Comparison of ENCODE assay signal across 8 cellular contexts in genomic region chr20:309841-310644, GRCh38. TPM values are rescaled to one million over a fixed set of nuclear protein-coding genes. Genes with fewer than 3 reads are reported as not detected.
DNase-seq lines count a peak whose midpoint lies in the region; ATAC-seq and TF ChIP-seq lines count a peak whose summit lies in the region.

No MANE protein-coding gene starts in this region.

- TF ChIP-seq EP300 in neural cell (conservative IDR thresholded peaks at IDR 0.05; ENCODE audit: poor library complexity, severe bottlenecking), result peak; percentile 74
- no peak for TF ChIP-seq EP300 in stomach (IDR thresholded peaks at IDR 0.05)

- peak overlapping the region; percentile 43 to 86 (median 68) for H3K27ac ChIP-seq in Peyer's patch
- H3K27ac ChIP-seq in foreskin keratinocyte, result peak overlapping the region; percentile 21
- H3K27ac ChIP-seq in neural cell (ENCODE audit: low read length), result peak overlapping the region; percentile 98
- peak overlapping the region; percentile 65 to 88 (median 82) for H3K27ac ChIP-seq in stomach

- TF ChIP-seq POLR2A in Peyer's patch (IDR thresholded peaks at IDR 0.05) (no peak), stomach (IDR thresholded peaks at IDR 0.05) (no peak)

- peak; percentile 99 for DNase-seq in CMK (ENCODE audit: low read depth)
- DNase-seq in HT1080 (ENCODE audit: low read depth), result peak; percentile 100
- DNase-seq in Peyer's patch, result peak; percentile 83 to 95 (median 92)
- DNase-seq in activated gamma-delta T cell treated with anti-CD3 and anti-CD28 coated beads, Interleukin-2, amount 50 U/mL, for 16 hours (ENCODE audit: low read depth), result peak; percentile 58
- DNase-seq in foreskin keratinocyte, result peak in 1 of 2 donors; percentile 82
- DNase-seq in stomach, result peak; percentile 90

- TF ChIP-seq RAD21 in neural cell (conservative IDR thresholded peaks at IDR 0.05), result peak; percentile 8

- H3K9me2 ChIP-seq in neural cell (ENCODE audit: insufficient read depth, low read length), result no peaks in the 10 kb centered on the region

- H2AFZ ChIP-seq in neural cell (ENCODE audit: low read depth, low read length), result peak overlapping the region; percentile 84

- H3K27me3 ChIP-seq in Peyer's patch, result no peaks in the 10 kb centered on the region
- no peaks in the 10 kb centered on the region for H3K27me3 ChIP-seq in foreskin keratinocyte
- no peaks in the 10 kb centered on the region for H3K27me3 ChIP-seq in neural cell (ENCODE audit: insufficient read depth, low read depth, low read length)
- H3K27me3 ChIP-seq in stomach, result no peaks in the 10 kb centered on the region

- peak overlapping the region; percentile 28 to 47 (median 38) for H3K4me3 ChIP-seq in Peyer's patch
- H3K4me3 ChIP-seq in neural cell (ENCODE audit: low read length), result peak overlapping the region; percentile 71
- H3K4me3 ChIP-seq in stomach, result peak overlapping the region; percentile 44 to 49 (median 46)

- no peak for TF ChIP-seq CTCF in Peyer's patch (IDR thresholded peaks at IDR 0.05)
- no peak for TF ChIP-seq CTCF in foreskin keratinocyte (conservative IDR thresholded peaks at IDR 0.05)
- TF ChIP-seq CTCF in neural cell (IDR thresholded peaks at IDR 0.05; ENCODE audit: poor library complexity, severe bottlenecking), result no peak
- TF ChIP-seq CTCF in stomach (IDR thresholded peaks at IDR 0.05), result no peak

- H3K79me2 ChIP-seq in neural cell (replicated peaks; ENCODE audit: insufficient read depth, low read length), result peaks cover 4% of the 10 kb centered on the region

- H3K36me3 ChIP-seq in Peyer's patch, result no peaks in the 10 kb centered on the region
- H3K36me3 ChIP-seq in neural cell (ENCODE audit: insufficient read depth, low read length), result no peaks in the 10 kb centered on the region
- no peaks in the 10 kb centered on the region for H3K36me3 ChIP-seq in stomach

- WGBS in stomach, 5 donors, result 5 to 9% (median 8%) methylated on average over 31 of the region's 31 CpGs

- peaks cover 20% of the 10 kb centered on the region for H3F3A ChIP-seq in neural cell (ENCODE audit: insufficient read depth, low read length, poor library complexity, severe bottlenecking)

- peak overlapping the region; percentile 96 for H3K4me2 ChIP-seq in neural cell (ENCODE audit: low read length)

- H4K20me1 ChIP-seq in neural cell (ENCODE audit: insufficient read depth), result no peaks in the 10 kb centered on the region

- ATAC-seq in GM21360 (IDR thresholded peaks at IDR 0.05; ENCODE audit: unreplicated experiment) (peak; percentile 85), foreskin keratinocyte (peak; percentile 69)

- peak overlapping the region; percentile 95 for H3K9ac ChIP-seq in neural cell (ENCODE audit: low read length)

- intact Hi-C loops in stomach (cut with DNase I; ENCODE audit: low total_unique reads), result no loop called here

- H3K4me1 ChIP-seq in Peyer's patch, result peaks cover 0 to 6% (median 0%) of the 10 kb centered on the region in 4 donors
- H3K4me1 ChIP-seq in foreskin keratinocyte, result peaks cover 37% of the 10 kb centered on the region
- peaks cover 0 to 24% (median 13%) of the 10 kb centered on the region in 4 donors for H3K4me1 ChIP-seq in stomach

- H3K9me3 ChIP-seq in Peyer's patch (no peaks in the 10 kb centered on the region), neural cell (ENCODE audit: low read length) (no peaks in the 10 kb centered on the region), stomach (no peaks in the 10 kb centered on the region)

TF ChIP-seq in neural cell, 6 proteins besides CTCF, POLR2A, EP300 and RAD21:
- peak; percentile 72 for TF ChIP-seq MXI1 (conservative IDR thresholded peaks at IDR 0.05; ENCODE audit: poor library complexity, severe bottlenecking)
- TF ChIP-seq POLR2AphosphoS5 (IDR thresholded peaks at IDR 0.05), result peak; percentile 72
- peak; percentile 88 for TF ChIP-seq TAF1 (IDR thresholded peaks at IDR 0.05; ENCODE audit: low read depth)
- peak; percentile 73 for TF ChIP-seq REST (IDR thresholded peaks at IDR 0.05; ENCODE audit: borderline replicate concordance)
- TF ChIP-seq SMC3 (conservative IDR thresholded peaks at IDR 0.05; ENCODE audit: poor library complexity), result peak; percentile 7
- TF ChIP-seq EZH2 (IDR thresholded peaks at IDR 0.05; ENCODE audit: borderline replicate concordance, insufficient read depth, low read length, poor library complexity, severe bottlenecking), result no peak

RNA-seq across cellular contexts. Expression of gene ZCCHC3, which starts 12.7 kb away (rescaled TPM):
- 17.3 and 22.2 TPM in 2 replicates for total RNA-seq in HT1080 (2014; rRNA removed; shearing (Covaris generic))
- 14.9 and 17.1 TPM in 2 replicates for polyA plus RNA-seq in HT1080 (2015; cell fraction: cytosol; rRNA removed)
- 11.4 and 13.0 TPM in 2 replicates for polyA plus RNA-seq in HT1080 (2015; cell fraction: nucleus; rRNA removed)
- 10 to 100 TPM in 3 of 4 donors, 1 to 10 TPM in 1; 9.6 to 17.3 (median 13.9) TPM for total RNA-seq in Peyer's patch
- 6.2 and 8.6 TPM in 2 replicates for total RNA-seq in foreskin keratinocyte
- polyA plus RNA-seq in foreskin keratinocyte, result 7.1 and 9.6 TPM in 2 replicates
- 15.5 and 19.5 TPM in 2 replicates for polyA plus RNA-seq in neural cell
- polyA minus RNA-seq in neural cell, result 32.5 and 41.9 TPM in 2 replicates
- 10 to 100 TPM; 10.6 to 59.1 (median 18.7) TPM for total RNA-seq in stomach
- polyA plus RNA-seq in stomach, result 1 to 10 TPM; 6.2 to 9.0 (median 8.6) TPM

RNA-seq across cellular contexts. Expression of gene SOX12, which starts 15.3 kb away (rescaled TPM):
- total RNA-seq in HT1080 (2014; rRNA removed; shearing (Covaris generic)), result 8.7 and 13.2 TPM in 2 replicates
- polyA plus RNA-seq in HT1080 (2015; cell fraction: cytosol; rRNA removed), result 20.2 and 21.4 TPM in 2 replicates
- 19.2 and 20.0 TPM in 2 replicates for polyA plus RNA-seq in HT1080 (2015; cell fraction: nucleus; rRNA removed)
- total RNA-seq in Peyer's patch (1 to 10 TPM; 1.4 to 7.4 (median 2.5) TPM), foreskin keratinocyte (4.7 and 5.1 TPM in 2 replicates), stomach (10 to 100 TPM in 2 of 5 donors, 1 to 10 TPM in 3; 1.5 to 20.3 (median 5.4) TPM)
- polyA plus RNA-seq in foreskin keratinocyte (7.1 and 8.2 TPM in 2 replicates), neural cell (6.8 and 9.6 TPM in 2 replicates), stomach (1 to 10 TPM; 1.7 to 2.8 (median 2.6) TPM)
- 12.5 and 13.4 TPM in 2 replicates for polyA minus RNA-seq in neural cell

RNA-seq across cellular contexts. Expression of gene C20orf96, which starts 19.5 kb away (rescaled TPM):
- 0.23 and 0.50 TPM in 2 replicates for total RNA-seq in HT1080 (2014; rRNA removed; shearing (Covaris generic))
- polyA plus RNA-seq in HT1080 (2015; cell fraction: cytosol; rRNA removed), result 1.7 and 2.2 TPM in 2 replicates
- 5.3 and 6.7 TPM in 2 replicates for polyA plus RNA-seq in HT1080 (2015; cell fraction: nucleus; rRNA removed)
- total RNA-seq in Peyer's patch, result 10 to 100 TPM in 2 of 4 donors, 1 to 10 TPM in 2; 6.3 to 41.3 (median 10.5) TPM
- 1.7 and 1.8 TPM in 2 replicates for total RNA-seq in foreskin keratinocyte
- polyA plus RNA-seq in foreskin keratinocyte, result 3.2 and 3.8 TPM in 2 replicates
- polyA plus RNA-seq in neural cell, result 7.8 and 10.9 TPM in 2 replicates
- polyA minus RNA-seq in neural cell, result 8.0 and 8.7 TPM in 2 replicates
- total RNA-seq in stomach, result 10 to 100 TPM in 1 of 5 donors, 1 to 10 TPM in 4; 3.1 to 23.9 (median 5.4) TPM
- polyA plus RNA-seq in stomach, result 1 to 10 TPM; 3.9 to 5.2 (median 5.0) TPM

RNA-seq across cellular contexts. Expression of gene NRSN2, which starts 36.9 kb away (rescaled TPM):
- total RNA-seq in HT1080 (2014; rRNA removed; shearing (Covaris generic)), result 18.8 and 21.7 TPM in 2 replicates
- 16.3 and 29.9 TPM in 2 replicates for polyA plus RNA-seq in HT1080 (2015; cell fraction: cytosol; rRNA removed)
- polyA plus RNA-seq in HT1080 (2015; cell fraction: nucleus; rRNA removed), result 9.4 and 9.9 TPM in 2 replicates
- total RNA-seq in Peyer's patch (1 to 10 TPM; 2.1 to 5.5 (median 4.6) TPM), foreskin keratinocyte (26.7 and 35.6 TPM in 2 replicates), stomach (10 to 100 TPM in 4 of 5 donors, under 1 TPM in 1; 0.89 to 36.5 (median 15.2) TPM)
- polyA plus RNA-seq in foreskin keratinocyte (39.3 and 53.5 TPM in 2 replicates), neural cell (19.6 and 43.1 TPM in 2 replicates), stomach (10 to 100 TPM in 2 of 3 donors, 1 to 10 TPM in 1; 9.8 to 21.0 (median 20.2) TPM)
- 29.2 and 30.7 TPM in 2 replicates for polyA minus RNA-seq in neural cell

RNA-seq across cellular contexts. Expression of gene DEFB132, which starts 52.5 kb away (rescaled TPM):
- not detected in 2 replicates for total RNA-seq in HT1080 (2014; rRNA removed; shearing (Covaris generic))
- polyA plus RNA-seq in HT1080 (2015; cell fraction: cytosol; rRNA removed), result not detected in 2 replicates
- not detected in 2 replicates for polyA plus RNA-seq in HT1080 (2015; cell fraction: nucleus; rRNA removed)
- total RNA-seq in Peyer's patch (not detected), foreskin keratinocyte (not detected in 2 replicates), stomach (not detected)
- polyA plus RNA-seq in foreskin keratinocyte (not detected in 2 replicates), neural cell (not detected in 2 replicates), stomach (not detected)
- polyA minus RNA-seq in neural cell, result not detected in 2 replicates

Comparison
In these comparisons a context has a peak if more than half of its experiments do, and no peak if none do; other contexts are left out.
1. H3K27ac ChIP-seq: peak in every context shown above with its lines; median percentile 98 in neural cell; 82 in stomach; 68 in Peyer's patch; 21 in foreskin keratinocyte.